1 cellular context compared by ENCODE assay signal in the genomic region with DNA sequence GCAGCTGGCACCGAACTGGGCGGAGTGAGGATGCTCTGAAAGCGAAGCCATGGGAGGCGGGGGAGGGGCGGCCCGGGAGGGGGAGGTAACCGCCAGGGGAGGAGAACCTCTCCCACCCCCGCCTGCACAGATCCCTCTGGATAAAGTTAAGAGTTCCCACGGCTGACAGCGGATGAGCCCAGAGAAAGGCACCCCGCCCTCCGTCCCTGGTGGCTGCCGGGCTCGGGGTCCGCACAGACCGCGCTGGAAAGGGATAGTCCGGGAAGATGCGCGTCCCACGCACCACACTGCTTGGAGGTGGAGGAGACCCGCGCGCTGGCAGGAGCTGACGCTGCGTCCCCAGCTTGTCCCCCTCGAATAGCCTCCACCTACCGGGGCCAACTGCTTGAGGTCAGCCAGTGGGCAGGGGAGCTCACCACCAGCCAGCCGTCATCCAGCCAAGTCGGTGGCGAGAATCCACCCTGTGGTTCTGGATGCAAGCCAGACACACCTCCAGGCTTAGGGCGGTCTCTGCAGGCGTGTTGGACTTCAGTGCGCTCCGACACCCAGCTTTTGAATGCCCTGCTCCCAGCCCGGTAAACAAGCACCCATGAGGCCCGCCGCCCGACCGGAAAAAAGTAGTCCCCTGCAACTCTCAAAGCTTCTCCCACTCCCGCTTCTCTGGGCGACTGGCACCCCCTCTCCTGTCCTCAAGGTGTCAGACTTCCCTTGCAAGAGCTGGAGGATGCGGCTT.
TF ChIP-seq lines count a peak whose summit lies in the region.

A gene (minus strand): TSS at position 17 of the 733 bp plus-strand sequence. CDS start 86,439 bp downstream, outside the sequence.

TF ChIP-seq in endothelial cell of umbilical vein, 7 proteins besides CTCF, POLR2A, EP300 and RAD21:
- peak; percentile 37 for TF ChIP-seq EZH2 (IDR thresholded peaks at IDR 0.05; ENCODE audit: borderline replicate concordance, low read depth, low read length, severe bottlenecking)
- no peak for TF ChIP-seq FOS (IDR thresholded peaks at IDR 0.05; ENCODE audit: borderline replicate concordance, insufficient read depth, low read length)
- no peak for TF ChIP-seq JUN (IDR thresholded peaks at IDR 0.05; ENCODE audit: borderline replicate concordance, insufficient read depth, insufficient read length, low read depth)
- no peak for TF ChIP-seq GATA2 (IDR thresholded peaks at IDR 0.05; ENCODE audit: insufficient read depth, insufficient read length, low read depth, low read length)
